8 cellular contexts compared by ENCODE assay signal in the genomic region with DNA sequence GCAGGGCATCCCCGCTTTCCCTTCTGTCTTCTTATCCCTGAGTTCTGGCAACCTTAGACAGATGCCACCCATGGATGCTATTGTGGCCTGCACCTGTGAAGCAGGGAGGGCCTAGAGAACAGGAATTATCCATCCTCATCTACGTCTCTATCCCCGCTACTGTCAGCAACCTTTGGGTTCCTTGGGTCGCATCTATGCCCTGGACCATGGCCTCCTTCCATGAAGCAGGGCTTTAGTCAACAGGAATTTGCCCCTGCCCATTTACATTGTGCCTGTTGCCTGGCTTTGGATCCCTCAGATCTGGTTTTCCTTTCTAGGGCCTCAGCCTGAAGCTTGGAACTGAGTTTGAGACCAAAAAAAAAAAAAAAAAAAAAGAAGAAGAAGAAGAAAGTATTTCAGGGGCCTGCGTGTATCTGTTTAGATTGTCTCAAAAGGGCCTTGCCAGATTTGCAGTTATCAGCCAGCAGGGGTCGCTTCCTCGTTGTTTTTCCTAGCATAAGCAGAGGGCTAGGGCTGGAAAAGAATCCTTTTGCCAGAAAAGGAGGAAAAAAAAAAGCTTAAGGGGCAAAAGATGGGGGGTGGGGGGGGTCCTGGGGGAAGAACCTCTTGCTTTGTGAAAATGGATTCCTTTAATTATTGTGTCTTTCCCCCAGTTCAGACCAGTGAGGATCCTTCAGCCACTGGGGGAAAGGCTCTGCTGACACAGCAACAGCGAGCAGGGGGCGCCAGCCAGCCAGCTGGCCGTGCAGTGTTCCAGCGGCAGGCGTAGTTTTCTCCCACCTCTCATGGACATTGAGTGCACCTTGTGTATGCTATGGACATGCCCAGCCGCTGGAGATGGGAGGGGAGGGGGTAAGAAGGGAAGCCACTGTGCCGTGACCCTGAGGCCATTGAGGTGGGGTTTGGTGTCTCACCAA.
DNase-seq lines count a peak whose midpoint lies in the region; ATAC-seq and TF ChIP-seq lines count a peak whose summit lies in the region.

No MANE protein-coding gene starts in this region.

- peaks cover 36% of the 10 kb centered on the region for H3K9me3 Mint-ChIP-seq in nephron progenitor cell

- H3K36me3 ChIP-seq in HEK293 (ENCODE audit: control insufficient read depth in 2 of 2, insufficient read depth in 1 of 2, low read length in 2 of 2) = no peaks in the 10 kb centered on the region
- no peaks in the 10 kb centered on the region for H3K36me3 ChIP-seq in Panc1 (ENCODE audit: control insufficient read depth, insufficient read depth, low read length)

- H3K9me3 ChIP-seq in HEK293 (ENCODE audit: control insufficient read depth, insufficient read depth, low read depth, low read length) = no peaks in the 10 kb centered on the region
- peaks cover 10% of the 10 kb centered on the region; the same call in 1 of the 2 replicates for H3K9me3 ChIP-seq in Panc1 (ENCODE audit: control insufficient read depth, insufficient read depth, low read depth, low read length)

- no peaks in the 10 kb centered on the region for H3K4me1 Mint-ChIP-seq in nephron progenitor cell

- CTCF ChIA-PET in HEK293 (lab: Yijun Ruan, JAX) (interaction anchor here (0.6 to 1.4 kb wide), 11 partner anchors 11 to 1644 kb away, joined by 3 to 5 read pairs (median 3); no protein-coding TSS in a partner anchor), Panc1 (lab: Charles Lee) (interaction anchor here (0.6 kb wide), 2 partner anchors 50 to 1594 kb away, joined by 3 to 5 read pairs; no protein-coding TSS in a partner anchor)

- ATAC-seq in Panc1 (no peak), HG03432 (IDR thresholded peaks at IDR 0.05; ENCODE audit: unreplicated experiment) (no peak)

- H3K4me1 ChIP-seq in HEK293 (ENCODE audit: control insufficient read depth, insufficient read depth, low read length) (no peaks in the 10 kb centered on the region), Panc1 (ENCODE audit: control insufficient read depth, insufficient read depth, low read length) (no peaks in the 10 kb centered on the region)

- H3K4me3 ChIP-seq in HEK293 (ENCODE audit: low read depth, low read length) = no peak overlapping the region
- no peak overlapping the region for H3K4me3 ChIP-seq in Panc1 (ENCODE audit: low read depth in 2 of 2, low read length in 2 of 2)

- in situ Hi-C loops in Panc1 (cut with HindIII; ENCODE audit: low pct_unique_long_range_greater_than_20kb, low sequenced_read_pairs) = no loop called here

- no peak overlapping the region for H3K27ac Mint-ChIP-seq in nephron progenitor cell

- peaks cover 13% of the 10 kb centered on the region for H3K27me3 ChIP-seq in Panc1 (ENCODE audit: control insufficient read depth, insufficient read depth, low read length)

- intact Hi-C loops in Panc1 (cut with micrococcal nuclease; ENCODE audit: unreplicated experiment) = no loop called here

- no peaks in the 10 kb centered on the region for H3K27me3 Mint-ChIP-seq in nephron progenitor cell (ENCODE audit: low read depth, poor library complexity)

- no peak overlapping the region for H3K4me3 Mint-ChIP-seq in nephron progenitor cell

- no peak for TF ChIP-seq CTCF in HEK293 (tag by site-specific recombination; IDR thresholded peaks at IDR 0.05)
- TF ChIP-seq CTCF in Panc1 (IDR thresholded peaks at IDR 0.05) = peak; percentile 70
- TF ChIP-seq CTCF in nephron progenitor cell (IDR thresholded peaks at IDR 0.05) = peak; percentile 38

- H3K27ac ChIP-seq in HEK293 (ENCODE audit: extremely low read depth, low read depth, low read length) (no peak overlapping the region), Panc1 (ENCODE audit: low read length) (no peak overlapping the region)

- BruUV-seq in Panc1 (replicated peaks; lab: Mats Ljungman, UMichigan) = no TSS peak

- POLR2A ChIA-PET in HEK293 (lab: Yijun Ruan, JAX) (no interaction called here), Panc1 (lab: Charles Lee) (interaction anchor here (0.6 kb wide), 1 partner anchor 167 kb away, joined by 5 read pairs; no protein-coding TSS in a partner anchor)

- peaks cover 12% of the 10 kb centered on the region for H3K36me3 Mint-ChIP-seq in nephron progenitor cell (ENCODE audit: low read depth)

- peak; percentile 39 to 47 for DNase-seq in AML-193 (lab: John Stamatoyannopoulos, UW)
- DNase-seq in Panc1 (ENCODE audit: low read depth, low spot score) = no peak
- peak; percentile 25 for DNase-seq in epidermal melanocyte (ENCODE audit: insufficient read length, low spot score)
- peak; percentile 57 for DNase-seq in nephron progenitor cell
- no peak for DNase-seq in GDM1 (lab: John Stamatoyannopoulos, UW)
- DNase-seq in DMS153 treated with DMSO at 0.1 percent for 48 hours (lab: John Stamatoyannopoulos, UW; ENCODE audit: unreplicated experiment) = no peak

TF ChIP-seq in HEK293, 187 proteins besides CTCF, POLR2A, EP300 and RAD21:
- no peak for TF ChIP-seq ZNF48 (tag by site-specific recombination; IDR thresholded peaks at IDR 0.05)
- peak; percentile 16; the same call in 1 of the 2 replicates for TF ChIP-seq ZNF654 (tag by site-specific recombination; IDR thresholded peaks at IDR 0.05; ENCODE audit: low read depth)

Comparison
In these comparisons a context has a peak if more than half of its experiments do, and no peak if none do; other contexts are left out.
1. DNase-seq: peak in AML-193 (2 of 2), epidermal melanocyte (single experiment) and nephron progenitor cell (single experiment); none in Panc1 (single experiment), GDM1 (single experiment) and DMS153 treated with DMSO at 0.1 percent for 48 hours (single experiment).